ENCODE assay signal across 25 cellular contexts in the genomic region with DNA sequence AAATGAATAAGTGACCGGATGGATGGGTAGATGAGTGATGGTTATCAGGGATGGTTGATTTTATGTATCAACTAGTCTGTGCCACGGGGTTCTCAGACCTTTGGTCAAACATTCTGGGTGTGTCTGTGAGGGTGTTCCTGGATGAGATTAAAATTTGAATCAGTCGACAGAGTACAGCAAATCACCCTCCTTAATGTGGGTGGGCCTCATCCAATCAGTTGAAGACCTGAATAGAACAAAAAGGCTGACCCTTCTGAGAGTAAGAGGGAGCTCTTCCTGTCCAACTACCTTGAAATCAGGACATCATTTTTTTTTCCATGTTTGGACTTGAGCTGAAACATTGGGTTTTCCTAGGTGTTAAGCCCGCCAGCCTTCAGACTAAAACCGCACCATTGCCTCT.
"Had no signal": no experiment of that assay in that cellular context is flagged by ENCODE, and none has a peak within 500 bp of the region (broad histone marks: within the 10 kb centered on the region; RNA-seq: fewer than 3 reads in every experiment).

No MANE protein-coding gene starts in this region.

- H3K27me3 ChIP-seq: colonic mucosa, gastrocnemius medialis, left lung had no signal

- H3K4me1 ChIP-seq: colonic mucosa, gastrocnemius medialis had no signal

- FAIRE-seq: islet of Langerhans, keratinocyte had no signal

- DNase-seq: colonic mucosa; cortex of kidney; effector CD8-positive, alpha-beta T cell; effector memory CD8-positive, alpha-beta T cell; endodermal cell; erythroblast; esophagus squamous epithelium; foreskin fibroblast; foreskin melanocyte; gastrocnemius medialis; glutamatergic neuron; head of caudate nucleus; heart right ventricle; hippocampal formation; left cardiac atrium; left lung; left ventricle myocardium superior; lower lobe of right lung; mesenchymal stem cell; mucosa of descending colon; naive B cell had no signal

- H3K4me3 ChIP-seq: colonic mucosa, esophagus squamous epithelium, gastrocnemius medialis, heart right ventricle, left lung, lower lobe of right lung, mucosa of descending colon had no signal

- ATAC-seq: effector memory CD8-positive, alpha-beta T cell; esophagus mucosa; gastrocnemius medialis; heart right ventricle; left cardiac atrium; left lung; left ventricle myocardium superior; lower lobe of right lung; mucosa of descending colon had no signal

- H3K9me3 ChIP-seq: colonic mucosa, gastrocnemius medialis had no signal

- H3K27ac ChIP-seq: colonic mucosa, epithelial cell of prostate, esophagus squamous epithelium, gastrocnemius medialis, heart right ventricle, left lung, lower lobe of right lung had no signal

- H3K36me3 ChIP-seq: colonic mucosa, esophagus squamous epithelium, gastrocnemius medialis, heart right ventricle, left lung, lower lobe of right lung had no signal
